25 cellular contexts compared by ENCODE assay signal in genomic region chr18:38951633-38952032, GRCh38.
"Had no signal": no experiment of that assay in that cellular context is flagged by ENCODE, and none has a peak within 500 bp of the region (broad histone marks: within the 10 kb centered on the region; RNA-seq: fewer than 3 reads in every experiment).

No MANE protein-coding gene starts in this region.

- H3K27me3 ChIP-seq: colonic mucosa, esophagus squamous epithelium, sigmoid colon, tibial nerve, upper lobe of left lung had no signal

- H3K4me3 ChIP-seq: colonic mucosa, esophagus squamous epithelium, lower lobe of right lung, prostate gland, sigmoid colon, thoracic aorta, tibial nerve, upper lobe of left lung had no signal

- H3K4me1 ChIP-seq: colonic mucosa, esophagus squamous epithelium, lower lobe of right lung, prostate gland, sigmoid colon, tibial nerve, upper lobe of left lung had no signal

- FAIRE-seq: urothelium cell line had no signal

- H3K36me3 ChIP-seq: colonic mucosa, esophagus squamous epithelium, lower lobe of right lung, prostate gland, sigmoid colon, thoracic aorta, tibial nerve, upper lobe of left lung had no signal

- H3K9me3 ChIP-seq: colonic mucosa, esophagus squamous epithelium, lower lobe of right lung, prostate gland, sigmoid colon, thoracic aorta, tibial nerve, upper lobe of left lung had no signal

- DNase-seq: colonic mucosa; effector CD8-positive, alpha-beta T cell; endodermal cell; esophagus squamous epithelium; foreskin melanocyte; hypothalamus; immature natural killer cell; islet precursor cell; kidney glomerular epithelial cell; left ventricle myocardium superior; lower lobe of right lung; naive thymus-derived CD8-positive, alpha-beta T cell; nephron progenitor cell; nucleus accumbens; right cardiac atrium; sigmoid colon; stimulated activated CD4-positive, alpha-beta T cell treated with anti-CD3 and anti-CD28 coated beads, Interleukin-2, amount 100 ng/mL, for 24 hours; stimulated activated CD4-positive, alpha-beta T cell treated with anti-CD3 and anti-CD28 coated beads, Interleukin-4, amount 100 ng/mL, for 24 hours; stimulated activated naive CD8-positive, alpha-beta T cell treated with anti-CD3 and anti-CD28 coated beads, Interleukin-15, Interleukin-2, amounts not matched to agents 100 U/mL and 50 U/mL, for 24 hours; upper lobe of left lung had no signal

- H3K27ac ChIP-seq: colonic mucosa, esophagus squamous epithelium, lower lobe of right lung, prostate gland, sigmoid colon, thoracic aorta, tibial nerve, upper lobe of left lung had no signal

- ATAC-seq: left ventricle myocardium superior; lower lobe of right lung; naive thymus-derived CD8-positive, alpha-beta T cell; right cardiac atrium; stimulated activated effector memory CD8-positive, alpha-beta T cell treated with anti-CD3 and anti-CD28 coated beads, Interleukin-12 subunit alpha, Interleukin-12 subunit beta, amount 100 ng/mL, for 72 hours; stimulated activated naive CD8-positive, alpha-beta T cell treated with anti-CD3 and anti-CD28 coated beads, Interleukin-15, Interleukin-2, amounts not matched to agents 100 U/mL and 50 U/mL, for 24 hours had no signal
